In the genomic region with DNA sequence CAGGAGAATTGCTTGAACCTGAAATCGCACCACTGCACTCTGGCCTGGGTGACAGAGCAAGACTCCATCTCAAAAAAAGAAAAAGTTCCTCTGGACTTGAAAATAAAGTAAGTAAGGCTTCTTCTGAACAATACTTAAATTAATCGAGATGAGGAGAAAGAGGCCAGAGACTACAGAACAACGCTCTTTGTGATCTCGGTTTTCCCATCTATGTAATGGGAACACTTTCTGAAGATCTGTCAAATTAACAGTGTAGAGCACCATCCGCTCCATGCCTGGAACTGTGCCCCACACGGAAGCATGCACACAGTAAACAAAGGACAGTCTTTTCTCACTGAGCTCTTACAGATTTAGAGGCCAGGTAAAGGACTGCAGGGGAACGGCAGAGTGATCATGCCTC, we compare ENCODE assay signal across 1 cellular context.
TF ChIP-seq lines count a peak whose summit lies in the region.

No MANE protein-coding gene starts in this region.

TF ChIP-seq in GM23338, 12 proteins besides CTCF, POLR2A, EP300 and RAD21 (continued from another document):
- TF ChIP-seq, protein P1, sequence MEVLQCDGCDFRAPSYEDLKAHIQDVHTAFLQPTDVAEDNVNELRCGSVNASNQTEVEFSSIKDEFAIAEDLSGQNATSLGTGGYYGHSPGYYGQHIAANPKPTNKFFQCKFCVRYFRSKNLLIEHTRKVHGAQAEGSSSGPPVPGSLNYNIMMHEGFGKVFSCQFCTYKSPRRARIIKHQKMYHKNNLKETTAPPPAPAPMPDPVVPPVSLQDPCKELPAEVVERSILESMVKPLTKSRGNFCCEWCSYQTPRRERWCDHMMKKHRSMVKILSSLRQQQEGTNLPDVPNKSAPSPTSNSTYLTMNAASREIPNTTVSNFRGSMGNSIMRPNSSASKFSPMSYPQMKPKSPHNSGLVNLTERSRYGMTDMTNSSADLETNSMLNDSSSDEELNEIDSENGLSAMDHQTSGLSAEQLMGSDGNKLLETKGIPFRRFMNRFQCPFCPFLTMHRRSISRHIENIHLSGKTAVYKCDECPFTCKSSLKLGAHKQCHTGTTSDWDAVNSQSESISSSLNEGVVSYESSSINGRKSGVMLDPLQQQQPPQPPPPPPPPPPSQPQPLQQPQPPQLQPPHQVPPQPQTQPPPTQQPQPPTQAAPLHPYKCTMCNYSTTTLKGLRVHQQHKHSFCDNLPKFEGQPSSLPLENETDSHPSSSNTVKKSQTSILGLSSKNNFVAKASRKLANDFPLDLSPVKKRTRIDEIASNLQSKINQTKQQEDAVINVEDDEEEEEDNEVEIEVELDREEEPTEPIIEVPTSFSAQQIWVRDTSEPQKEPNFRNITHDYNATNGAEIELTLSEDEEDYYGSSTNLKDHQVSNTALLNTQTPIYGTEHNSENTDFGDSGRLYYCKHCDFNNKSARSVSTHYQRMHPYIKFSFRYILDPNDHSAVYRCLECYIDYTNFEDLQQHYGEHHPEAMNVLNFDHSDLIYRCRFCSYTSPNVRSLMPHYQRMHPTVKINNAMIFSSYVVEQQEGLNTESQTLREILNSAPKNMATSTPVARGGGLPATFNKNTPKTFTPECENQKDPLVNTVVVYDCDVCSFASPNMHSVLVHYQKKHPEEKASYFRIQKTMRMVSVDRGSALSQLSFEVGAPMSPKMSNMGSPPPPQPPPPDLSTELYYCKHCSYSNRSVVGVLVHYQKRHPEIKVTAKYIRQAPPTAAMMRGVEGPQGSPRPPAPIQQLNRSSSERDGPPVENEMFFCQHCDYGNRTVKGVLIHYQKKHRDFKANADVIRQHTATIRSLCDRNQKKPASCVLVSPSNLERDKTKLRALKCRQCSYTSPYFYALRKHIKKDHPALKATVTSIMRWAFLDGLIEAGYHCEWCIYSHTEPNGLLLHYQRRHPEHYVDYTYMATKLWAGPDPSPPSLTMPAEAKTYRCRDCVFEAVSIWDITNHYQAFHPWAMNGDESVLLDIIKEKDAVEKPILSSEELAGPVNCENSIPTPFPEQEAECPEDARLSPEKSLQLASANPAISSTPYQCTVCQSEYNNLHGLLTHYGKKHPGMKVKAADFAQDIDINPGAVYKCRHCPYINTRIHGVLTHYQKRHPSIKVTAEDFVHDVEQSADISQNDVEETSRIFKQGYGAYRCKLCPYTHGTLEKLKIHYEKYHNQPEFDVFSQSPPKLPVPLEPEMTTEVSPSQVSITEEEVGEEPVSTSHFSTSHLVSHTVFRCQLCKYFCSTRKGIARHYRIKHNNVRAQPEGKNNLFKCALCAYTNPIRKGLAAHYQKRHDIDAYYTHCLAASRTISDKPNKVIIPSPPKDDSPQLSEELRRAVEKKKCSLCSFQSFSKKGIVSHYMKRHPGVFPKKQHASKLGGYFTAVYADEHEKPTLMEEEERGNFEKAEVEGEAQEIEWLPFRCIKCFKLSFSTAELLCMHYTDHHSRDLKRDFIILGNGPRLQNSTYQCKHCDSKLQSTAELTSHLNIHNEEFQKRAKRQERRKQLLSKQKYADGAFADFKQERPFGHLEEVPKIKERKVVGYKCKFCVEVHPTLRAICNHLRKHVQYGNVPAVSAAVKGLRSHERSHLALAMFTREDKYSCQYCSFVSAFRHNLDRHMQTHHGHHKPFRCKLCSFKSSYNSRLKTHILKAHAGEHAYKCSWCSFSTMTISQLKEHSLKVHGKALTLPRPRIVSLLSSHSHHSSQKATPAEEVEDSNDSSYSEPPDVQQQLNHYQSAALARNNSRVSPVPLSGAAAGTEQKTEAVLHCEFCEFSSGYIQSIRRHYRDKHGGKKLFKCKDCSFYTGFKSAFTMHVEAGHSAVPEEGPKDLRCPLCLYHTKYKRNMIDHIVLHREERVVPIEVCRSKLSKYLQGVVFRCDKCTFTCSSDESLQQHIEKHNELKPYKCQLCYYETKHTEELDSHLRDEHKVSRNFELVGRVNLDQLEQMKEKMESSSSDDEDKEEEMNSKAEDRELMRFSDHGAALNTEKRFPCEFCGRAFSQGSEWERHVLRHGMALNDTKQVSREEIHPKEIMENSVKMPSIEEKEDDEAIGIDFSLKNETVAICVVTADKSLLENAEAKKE (CRISPR knock-in tag; IDR thresholded peaks at IDR 0.05): no peak
- TF ChIP-seq EZH2phosphoT487 (IDR thresholded peaks at IDR 0.05; ENCODE audit: unreplicated experiment): no peak
- TF ChIP-seq, protein P2, sequence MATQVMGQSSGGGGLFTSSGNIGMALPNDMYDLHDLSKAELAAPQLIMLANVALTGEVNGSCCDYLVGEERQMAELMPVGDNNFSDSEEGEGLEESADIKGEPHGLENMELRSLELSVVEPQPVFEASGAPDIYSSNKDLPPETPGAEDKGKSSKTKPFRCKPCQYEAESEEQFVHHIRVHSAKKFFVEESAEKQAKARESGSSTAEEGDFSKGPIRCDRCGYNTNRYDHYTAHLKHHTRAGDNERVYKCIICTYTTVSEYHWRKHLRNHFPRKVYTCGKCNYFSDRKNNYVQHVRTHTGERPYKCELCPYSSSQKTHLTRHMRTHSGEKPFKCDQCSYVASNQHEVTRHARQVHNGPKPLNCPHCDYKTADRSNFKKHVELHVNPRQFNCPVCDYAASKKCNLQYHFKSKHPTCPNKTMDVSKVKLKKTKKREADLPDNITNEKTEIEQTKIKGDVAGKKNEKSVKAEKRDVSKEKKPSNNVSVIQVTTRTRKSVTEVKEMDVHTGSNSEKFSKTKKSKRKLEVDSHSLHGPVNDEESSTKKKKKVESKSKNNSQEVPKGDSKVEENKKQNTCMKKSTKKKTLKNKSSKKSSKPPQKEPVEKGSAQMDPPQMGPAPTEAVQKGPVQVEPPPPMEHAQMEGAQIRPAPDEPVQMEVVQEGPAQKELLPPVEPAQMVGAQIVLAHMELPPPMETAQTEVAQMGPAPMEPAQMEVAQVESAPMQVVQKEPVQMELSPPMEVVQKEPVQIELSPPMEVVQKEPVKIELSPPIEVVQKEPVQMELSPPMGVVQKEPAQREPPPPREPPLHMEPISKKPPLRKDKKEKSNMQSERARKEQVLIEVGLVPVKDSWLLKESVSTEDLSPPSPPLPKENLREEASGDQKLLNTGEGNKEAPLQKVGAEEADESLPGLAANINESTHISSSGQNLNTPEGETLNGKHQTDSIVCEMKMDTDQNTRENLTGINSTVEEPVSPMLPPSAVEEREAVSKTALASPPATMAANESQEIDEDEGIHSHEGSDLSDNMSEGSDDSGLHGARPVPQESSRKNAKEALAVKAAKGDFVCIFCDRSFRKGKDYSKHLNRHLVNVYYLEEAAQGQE (IDR thresholded peaks at IDR 0.05; ENCODE audit: unreplicated experiment): no peak
- TF ChIP-seq ZNF114 (CRISPR knock-in tag; IDR thresholded peaks at IDR 0.05): no peak
- no peak for TF ChIP-seq NANOG (IDR thresholded peaks at IDR 0.05; ENCODE audit: borderline replicate concordance)
- no peak for TF ChIP-seq POLR2AphosphoS5 (IDR thresholded peaks at IDR 0.05; ENCODE audit: low read depth)
- TF ChIP-seq CREB1 (CRISPR knock-in tag; IDR thresholded peaks at IDR 0.05; ENCODE audit: low read depth): no peak
